1 cellular context compared by ENCODE assay signal in the genomic region with DNA sequence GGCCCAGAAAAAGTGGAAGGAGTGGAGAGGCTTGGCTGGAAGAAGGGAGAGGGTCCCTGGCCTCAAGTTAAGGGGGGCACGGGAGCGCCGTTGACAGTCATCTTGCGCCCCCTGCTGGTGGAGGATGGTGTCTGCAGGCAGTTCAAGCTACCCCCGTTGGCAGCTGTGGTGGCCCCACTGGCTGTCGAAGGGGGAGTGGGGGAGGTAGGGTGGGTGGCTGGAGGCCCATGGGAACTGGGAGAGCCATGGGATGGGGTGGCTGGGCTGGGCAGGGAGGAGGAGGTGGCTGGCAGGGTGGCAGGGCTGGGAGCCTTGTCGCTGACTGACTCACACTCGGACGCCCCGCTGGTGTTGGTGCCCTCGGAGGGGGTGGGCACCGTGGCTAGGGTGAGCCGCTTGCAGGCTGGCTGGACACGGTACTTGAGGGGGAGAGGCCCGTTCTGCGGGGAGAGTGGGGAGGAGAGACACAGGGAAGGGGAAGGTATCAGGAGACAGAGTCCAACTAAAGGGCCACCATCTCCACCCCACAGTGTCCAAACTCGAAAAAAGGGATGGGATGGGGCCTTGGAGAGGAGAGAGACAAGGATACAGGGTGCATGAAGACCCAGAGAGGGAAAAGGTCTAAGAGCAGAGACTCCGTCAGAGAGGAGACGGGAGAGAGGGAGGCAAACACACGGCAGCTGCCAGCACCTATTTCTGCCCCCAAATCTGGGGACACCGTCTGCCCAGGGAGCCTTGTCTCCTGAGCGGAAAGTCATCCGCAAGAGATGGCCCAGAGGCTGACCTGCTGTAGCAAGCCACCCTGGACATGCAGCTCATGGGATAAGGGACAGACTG.
TF ChIP-seq lines count a peak whose summit lies in the region.

No MANE protein-coding gene starts in this region.

TF ChIP-seq in GM12878, 131 proteins besides CTCF, POLR2A, EP300 and RAD21:
- TF ChIP-seq MEF2B (IDR thresholded peaks at IDR 0.05; ENCODE audit: partially characterized antibody, poor library complexity, severe bottlenecking) (peak; percentile 19), CBFB (IDR thresholded peaks at IDR 0.05; ENCODE audit: low read depth) (no peak), JUND (IDR thresholded peaks at IDR 0.05; ENCODE audit: low read depth, low read length) (no peak), ZZZ3 (IDR thresholded peaks at IDR 0.05; ENCODE audit: control insufficient read depth, insufficient read length, low read depth) (no peak), NBN (IDR thresholded peaks at IDR 0.05) (0 out of 2 replicates have a peak, but pooled peaks have one; percentile 26), YY1 (IDR thresholded peaks at IDR 0.05; ENCODE audit: low read depth, low read length) (0 out of 2 replicates have a peak, but pooled peaks have one; percentile 38), ZNF384 (IDR thresholded peaks at IDR 0.05; ENCODE audit: borderline replicate concordance, low read depth, low read length) (no peak), GABPA (IDR thresholded peaks at IDR 0.05; ENCODE audit: low read depth) (no peak), BCL3 (IDR thresholded peaks at IDR 0.05; ENCODE audit: borderline replicate concordance, insufficient read depth, low read depth, low read length, poor library complexity, severe bottlenecking) (no peak), HDGF (IDR thresholded peaks at IDR 0.05) (peak; percentile 91), E2F4 (IDR thresholded peaks at IDR 0.05; ENCODE audit: low read depth, low read length) (no peak), NR2C1 (IDR thresholded peaks at IDR 0.05) (no peak), NKRF (conservative IDR thresholded peaks at IDR 0.05) (no peak), SMC3 (IDR thresholded peaks at IDR 0.05; ENCODE audit: borderline replicate concordance, low read length) (peak; percentile 77), BHLHE40 (IDR thresholded peaks at IDR 0.05; ENCODE audit: borderline replicate concordance in 1 of 2, low read depth in 2 of 2, low read length in 1 of 2) (0 out of 4 replicates have a peak, but pooled peaks of 1 of the 2 experiments have one; percentile 42), CBX5 (IDR thresholded peaks at IDR 0.05; ENCODE audit: low read depth) (no peak), FOXM1 (IDR thresholded peaks at IDR 0.05; ENCODE audit: low read depth, low read length) (no peak)
- TF ChIP-seq, protein P1, sequence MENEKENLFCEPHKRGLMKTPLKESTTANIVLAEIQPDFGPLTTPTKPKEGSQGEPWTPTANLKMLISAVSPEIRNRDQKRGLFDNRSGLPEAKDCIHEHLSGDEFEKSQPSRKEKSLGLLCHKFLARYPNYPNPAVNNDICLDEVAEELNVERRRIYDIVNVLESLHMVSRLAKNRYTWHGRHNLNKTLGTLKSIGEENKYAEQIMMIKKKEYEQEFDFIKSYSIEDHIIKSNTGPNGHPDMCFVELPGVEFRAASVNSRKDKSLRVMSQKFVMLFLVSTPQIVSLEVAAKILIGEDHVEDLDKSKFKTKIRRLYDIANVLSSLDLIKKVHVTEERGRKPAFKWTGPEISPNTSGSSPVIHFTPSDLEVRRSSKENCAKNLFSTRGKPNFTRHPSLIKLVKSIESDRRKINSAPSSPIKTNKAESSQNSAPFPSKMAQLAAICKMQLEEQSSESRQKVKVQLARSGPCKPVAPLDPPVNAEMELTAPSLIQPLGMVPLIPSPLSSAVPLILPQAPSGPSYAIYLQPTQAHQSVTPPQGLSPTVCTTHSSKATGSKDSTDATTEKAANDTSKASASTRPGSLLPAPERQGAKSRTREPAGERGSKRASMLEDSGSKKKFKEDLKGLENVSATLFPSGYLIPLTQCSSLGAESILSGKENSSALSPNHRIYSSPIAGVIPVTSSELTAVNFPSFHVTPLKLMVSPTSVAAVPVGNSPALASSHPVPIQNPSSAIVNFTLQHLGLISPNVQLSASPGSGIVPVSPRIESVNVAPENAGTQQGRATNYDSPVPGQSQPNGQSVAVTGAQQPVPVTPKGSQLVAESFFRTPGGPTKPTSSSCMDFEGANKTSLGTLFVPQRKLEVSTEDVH (IDR thresholded peaks at IDR 0.05; ENCODE audit: low read depth, partially characterized antibody): no peak
- TF ChIP-seq, protein P2, sequence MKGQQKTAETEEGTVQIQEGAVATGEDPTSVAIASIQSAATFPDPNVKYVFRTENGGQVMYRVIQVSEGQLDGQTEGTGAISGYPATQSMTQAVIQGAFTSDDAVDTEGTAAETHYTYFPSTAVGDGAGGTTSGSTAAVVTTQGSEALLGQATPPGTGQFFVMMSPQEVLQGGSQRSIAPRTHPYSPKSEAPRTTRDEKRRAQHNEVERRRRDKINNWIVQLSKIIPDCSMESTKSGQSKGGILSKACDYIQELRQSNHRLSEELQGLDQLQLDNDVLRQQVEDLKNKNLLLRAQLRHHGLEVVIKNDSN (IDR thresholded peaks at IDR 0.05; ENCODE audit: borderline replicate concordance, extremely low read length, insufficient read depth, low read depth, low read length): no peak
- TF ChIP-seq, protein P3, sequence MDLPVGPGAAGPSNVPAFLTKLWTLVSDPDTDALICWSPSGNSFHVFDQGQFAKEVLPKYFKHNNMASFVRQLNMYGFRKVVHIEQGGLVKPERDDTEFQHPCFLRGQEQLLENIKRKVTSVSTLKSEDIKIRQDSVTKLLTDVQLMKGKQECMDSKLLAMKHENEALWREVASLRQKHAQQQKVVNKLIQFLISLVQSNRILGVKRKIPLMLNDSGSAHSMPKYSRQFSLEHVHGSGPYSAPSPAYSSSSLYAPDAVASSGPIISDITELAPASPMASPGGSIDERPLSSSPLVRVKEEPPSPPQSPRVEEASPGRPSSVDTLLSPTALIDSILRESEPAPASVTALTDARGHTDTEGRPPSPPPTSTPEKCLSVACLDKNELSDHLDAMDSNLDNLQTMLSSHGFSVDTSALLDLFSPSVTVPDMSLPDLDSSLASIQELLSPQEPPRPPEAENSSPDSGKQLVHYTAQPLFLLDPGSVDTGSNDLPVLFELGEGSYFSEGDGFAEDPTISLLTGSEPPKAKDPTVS (IDR thresholded peaks at IDR 0.05; ENCODE audit: low read depth, low read length): no peak
- TF ChIP-seq, protein P4, sequence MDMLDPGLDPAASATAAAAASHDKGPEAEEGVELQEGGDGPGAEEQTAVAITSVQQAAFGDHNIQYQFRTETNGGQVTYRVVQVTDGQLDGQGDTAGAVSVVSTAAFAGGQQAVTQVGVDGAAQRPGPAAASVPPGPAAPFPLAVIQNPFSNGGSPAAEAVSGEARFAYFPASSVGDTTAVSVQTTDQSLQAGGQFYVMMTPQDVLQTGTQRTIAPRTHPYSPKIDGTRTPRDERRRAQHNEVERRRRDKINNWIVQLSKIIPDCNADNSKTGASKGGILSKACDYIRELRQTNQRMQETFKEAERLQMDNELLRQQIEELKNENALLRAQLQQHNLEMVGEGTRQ (IDR thresholded peaks at IDR 0.05; ENCODE audit: borderline replicate concordance, low read depth, low read length): no peak
- TF ChIP-seq, protein P5, sequence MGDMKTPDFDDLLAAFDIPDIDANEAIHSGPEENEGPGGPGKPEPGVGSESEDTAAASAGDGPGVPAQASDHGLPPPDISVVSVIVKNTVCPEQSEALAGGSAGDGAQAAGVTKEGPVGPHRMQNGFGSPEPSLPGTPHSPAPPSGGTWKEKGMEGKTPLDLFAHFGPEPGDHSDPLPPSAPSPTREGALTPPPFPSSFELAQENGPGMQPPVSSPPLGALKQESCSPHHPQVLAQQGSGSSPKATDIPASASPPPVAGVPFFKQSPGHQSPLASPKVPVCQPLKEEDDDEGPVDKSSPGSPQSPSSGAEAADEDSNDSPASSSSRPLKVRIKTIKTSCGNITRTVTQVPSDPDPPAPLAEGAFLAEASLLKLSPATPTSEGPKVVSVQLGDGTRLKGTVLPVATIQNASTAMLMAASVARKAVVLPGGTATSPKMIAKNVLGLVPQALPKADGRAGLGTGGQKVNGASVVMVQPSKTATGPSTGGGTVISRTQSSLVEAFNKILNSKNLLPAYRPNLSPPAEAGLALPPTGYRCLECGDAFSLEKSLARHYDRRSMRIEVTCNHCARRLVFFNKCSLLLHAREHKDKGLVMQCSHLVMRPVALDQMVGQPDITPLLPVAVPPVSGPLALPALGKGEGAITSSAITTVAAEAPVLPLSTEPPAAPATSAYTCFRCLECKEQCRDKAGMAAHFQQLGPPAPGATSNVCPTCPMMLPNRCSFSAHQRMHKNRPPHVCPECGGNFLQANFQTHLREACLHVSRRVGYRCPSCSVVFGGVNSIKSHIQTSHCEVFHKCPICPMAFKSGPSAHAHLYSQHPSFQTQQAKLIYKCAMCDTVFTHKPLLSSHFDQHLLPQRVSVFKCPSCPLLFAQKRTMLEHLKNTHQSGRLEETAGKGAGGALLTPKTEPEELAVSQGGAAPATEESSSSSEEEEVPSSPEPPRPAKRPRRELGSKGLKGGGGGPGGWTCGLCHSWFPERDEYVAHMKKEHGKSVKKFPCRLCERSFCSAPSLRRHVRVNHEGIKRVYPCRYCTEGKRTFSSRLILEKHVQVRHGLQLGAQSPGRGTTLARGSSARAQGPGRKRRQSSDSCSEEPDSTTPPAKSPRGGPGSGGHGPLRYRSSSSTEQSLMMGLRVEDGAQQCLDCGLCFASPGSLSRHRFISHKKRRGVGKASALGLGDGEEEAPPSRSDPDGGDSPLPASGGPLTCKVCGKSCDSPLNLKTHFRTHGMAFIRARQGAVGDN (IDR thresholded peaks at IDR 0.05): no peak
- TF ChIP-seq, protein P6, sequence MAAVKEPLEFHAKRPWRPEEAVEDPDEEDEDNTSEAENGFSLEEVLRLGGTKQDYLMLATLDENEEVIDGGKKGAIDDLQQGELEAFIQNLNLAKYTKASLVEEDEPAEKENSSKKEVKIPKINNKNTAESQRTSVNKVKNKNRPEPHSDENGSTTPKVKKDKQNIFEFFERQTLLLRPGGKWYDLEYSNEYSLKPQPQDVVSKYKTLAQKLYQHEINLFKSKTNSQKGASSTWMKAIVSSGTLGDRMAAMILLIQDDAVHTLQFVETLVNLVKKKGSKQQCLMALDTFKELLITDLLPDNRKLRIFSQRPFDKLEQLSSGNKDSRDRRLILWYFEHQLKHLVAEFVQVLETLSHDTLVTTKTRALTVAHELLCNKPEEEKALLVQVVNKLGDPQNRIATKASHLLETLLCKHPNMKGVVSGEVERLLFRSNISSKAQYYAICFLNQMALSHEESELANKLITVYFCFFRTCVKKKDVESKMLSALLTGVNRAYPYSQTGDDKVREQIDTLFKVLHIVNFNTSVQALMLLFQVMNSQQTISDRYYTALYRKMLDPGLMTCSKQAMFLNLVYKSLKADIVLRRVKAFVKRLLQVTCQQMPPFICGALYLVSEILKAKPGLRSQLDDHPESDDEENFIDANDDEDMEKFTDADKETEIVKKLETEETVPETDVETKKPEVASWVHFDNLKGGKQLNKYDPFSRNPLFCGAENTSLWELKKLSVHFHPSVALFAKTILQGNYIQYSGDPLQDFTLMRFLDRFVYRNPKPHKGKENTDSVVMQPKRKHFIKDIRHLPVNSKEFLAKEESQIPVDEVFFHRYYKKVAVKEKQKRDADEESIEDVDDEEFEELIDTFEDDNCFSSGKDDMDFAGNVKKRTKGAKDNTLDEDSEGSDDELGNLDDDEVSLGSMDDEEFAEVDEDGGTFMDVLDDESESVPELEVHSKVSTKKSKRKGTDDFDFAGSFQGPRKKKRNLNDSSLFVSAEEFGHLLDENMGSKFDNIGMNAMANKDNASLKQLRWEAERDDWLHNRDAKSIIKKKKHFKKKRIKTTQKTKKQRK (IDR thresholded peaks at IDR 0.05; ENCODE audit: low read depth, low read length): no peak
